Comparison of ENCODE assay signal across 19 cellular contexts in the genomic region with DNA sequence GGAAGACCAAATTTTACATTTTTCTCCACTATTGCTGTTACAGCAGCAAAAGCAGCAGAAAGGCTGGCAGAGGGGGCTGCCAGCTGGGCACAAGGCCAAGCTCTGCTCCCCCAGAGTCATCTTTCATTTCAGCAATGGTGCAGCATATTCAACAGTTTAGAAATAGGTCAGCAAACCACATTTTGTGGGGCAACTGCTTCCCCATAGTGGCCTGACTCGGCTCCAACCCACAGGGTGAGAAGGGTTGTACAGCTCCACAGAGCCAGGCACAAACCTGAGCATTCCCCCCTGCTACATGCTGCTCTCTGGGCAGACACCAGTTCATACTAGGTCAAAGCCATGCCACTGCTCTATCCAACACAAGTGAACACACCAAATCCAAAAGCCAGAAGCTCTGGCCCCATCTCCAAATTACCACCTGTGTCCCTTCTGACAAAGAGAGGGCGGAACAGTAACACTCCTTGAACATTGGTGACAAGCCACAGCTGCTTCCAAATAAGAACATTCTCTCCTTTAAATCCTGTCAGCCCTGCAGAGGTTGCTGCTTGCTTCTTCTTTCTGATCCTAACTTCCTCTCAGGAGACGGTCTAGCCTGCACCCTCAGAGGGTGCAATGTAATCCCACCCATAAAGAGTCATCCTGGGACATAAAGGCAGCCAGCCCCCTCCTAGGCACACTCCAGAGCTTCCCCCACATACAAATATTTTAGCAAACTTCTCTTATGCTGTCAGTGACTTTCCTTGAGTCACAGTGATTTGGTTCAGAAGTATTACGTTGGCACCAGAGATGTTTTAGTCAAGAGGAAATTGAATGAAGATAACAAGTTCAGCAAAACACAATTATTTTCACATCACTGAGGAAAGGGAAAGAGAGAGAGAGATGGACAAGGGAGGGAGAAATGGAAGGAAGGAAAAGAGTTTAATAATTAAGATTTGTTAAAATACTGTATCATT. TPM values are rescaled to one million over a fixed set of nuclear protein-coding genes. Genes with fewer than 3 reads are reported as not detected.
DNase-seq lines count a peak whose midpoint lies in the region; ATAC-seq, FAIRE-seq and TF ChIP-seq lines count a peak whose summit lies in the region.
"Had no signal": no experiment of that assay in that cellular context is flagged by ENCODE, and none has a peak within 500 bp of the region (broad histone marks: within the 10 kb centered on the region; RNA-seq: fewer than 3 reads in every experiment).

No MANE protein-coding gene starts in this region.

- H3K27ac ChIP-seq in GM12878 (ENCODE audit: control insufficient read depth, insufficient read depth) = no peak overlapping the region
- H3K27ac ChIP-seq: left ventricle myocardium inferior, sigmoid colon had no signal

- intact Hi-C loops in activated naive CD4-positive, alpha-beta T cell treated with anti-CD3 and anti-CD28 coated beads for 36 hours (cut with micrococcal nuclease) = no loop called here
- intact Hi-C loops in GM12878 (cut with micrococcal nuclease; ENCODE audit: unreplicated experiment) = no loop called here

- peak overlapping the region; percentile 42 for H3K27ac Mint-ChIP-seq in activated naive CD4-positive, alpha-beta T cell treated with anti-CD3 and anti-CD28 coated beads for 36 hours
- H3K27ac Mint-ChIP-seq: activated B cell treated with CpG ODN at 0.5 μM for 24 hours; activated naive CD4-positive, alpha-beta T cell treated with anti-CD3 and anti-CD28 coated beads, Interleukin-2, amount 50 U/mL, for 24 hours; T-cell had no signal

- ATAC-seq in GM12878 (peak; percentile 19; the same call in 1 of the 3 replicates), HG03565 (IDR thresholded peaks at IDR 0.05; ENCODE audit: unreplicated experiment) (no peak), HG02840 (IDR thresholded peaks at IDR 0.05; ENCODE audit: low FRiP score, unreplicated experiment) (no peak)
- ATAC-seq: mucosa of descending colon, T-cell had no signal

- no peak overlapping the region for H3K9ac ChIP-seq in GM12878 (ENCODE audit: control insufficient read depth, insufficient read depth, low read length)

- no peaks in the 10 kb centered on the region for H3K27me3 ChIP-seq in GM12878 (replicated peaks in 1 of 2; ENCODE audit: control insufficient read depth in 2 of 2, insufficient read depth in 2 of 2, low read length in 1 of 2)
- H3K27me3 ChIP-seq: sigmoid colon had no signal

- CTCF ChIA-PET in activated naive CD4-positive, alpha-beta T cell treated with anti-CD3 and anti-CD28 coated beads for 36 hours (lab: Charles Lee) = interaction anchor here (0.6 to 2.8 kb wide), 5 partner anchors 14 to 187 kb away, joined by 3 to 15 read pairs (median 5); no protein-coding TSS in a partner anchor
- CTCF ChIA-PET in GM12878 (lab: Yijun Ruan, JAX) = interaction anchor here (0.6 to 7.0 kb wide), 11 partner anchors 9 to 188 kb away, joined by 3 to 49 read pairs (median 5); no protein-coding TSS in a partner anchor

- H3K4me1 Mint-ChIP-seq in activated naive CD4-positive, alpha-beta T cell treated with anti-CD3 and anti-CD28 coated beads for 36 hours (ENCODE audit: low read depth) = peaks cover 16% of the 10 kb centered on the region
- H3K4me1 Mint-ChIP-seq: activated B cell treated with CpG ODN at 0.5 μM for 24 hours, T-cell had no signal

- H3K36me3 ChIP-seq in GM12878 (ENCODE audit: control insufficient read depth in 2 of 2, insufficient read depth in 2 of 2, low read length in 1 of 2) = peaks cover 3 to 9% of the 10 kb centered on the region in 2 experiments; a peak in 3 of 4 replicates

- no peaks in the 10 kb centered on the region for H3K9me3 Mint-ChIP-seq in activated naive CD4-positive, alpha-beta T cell treated with anti-CD3 and anti-CD28 coated beads for 36 hours
- H3K9me3 Mint-ChIP-seq: activated B cell treated with CpG ODN at 0.5 μM for 24 hours; activated naive CD4-positive, alpha-beta T cell treated with anti-CD3 and anti-CD28 coated beads, Interleukin-2, amount 50 U/mL, for 24 hours; T-cell had no signal

- H3K27me3 Mint-ChIP-seq in activated naive CD4-positive, alpha-beta T cell treated with anti-CD3 and anti-CD28 coated beads for 36 hours (ENCODE audit: low read depth) = no peaks in the 10 kb centered on the region
- H3K27me3 Mint-ChIP-seq: activated B cell treated with CpG ODN at 0.5 μM for 24 hours; activated naive CD4-positive, alpha-beta T cell treated with anti-CD3 and anti-CD28 coated beads, Interleukin-2, amount 50 U/mL, for 24 hours; T-cell had no signal

- no peaks in the 10 kb centered on the region for H3K9me3 ChIP-seq in GM12878 (replicated peaks; ENCODE audit: control insufficient read depth, insufficient read depth, low read length)
- H3K9me3 ChIP-seq: Caco-2, left ventricle myocardium inferior, mucosa of descending colon, sigmoid colon had no signal

- POLR2A ChIA-PET in GM12878 (lab: Charles Lee) = no interaction called here

- H3K4me3 ChIP-seq in GM12878 = no peak overlapping the region
- H3K4me3 ChIP-seq: left ventricle myocardium inferior, mucosa of descending colon, sigmoid colon had no signal

- TF ChIP-seq EP300 in GM12878 (IDR thresholded peaks at IDR 0.05; ENCODE audit: borderline replicate concordance in 1 of 2, control insufficient read depth in 1 of 2, low read depth in 2 of 2, low read length in 2 of 2) = no peak

- no peak overlapping the region for H3K4me2 ChIP-seq in GM12878 (ENCODE audit: control insufficient read depth, insufficient read depth)

- no peak for TF ChIP-seq CTCF in GM12878 (IDR thresholded peaks at IDR 0.05 in 2 of 3, conservative IDR thresholded peaks at IDR 0.05 in 1 of 3; ENCODE audit: control insufficient read depth in 2 of 3, extremely low read depth in 1 of 3, insufficient read depth in 1 of 3, low read depth in 3 of 3, low read length in 3 of 3)

- SMC1A ChIA-PET in GM12878 (lab: Charles Lee; ENCODE audit: uncharacterized antibody, unreplicated experiment) = interaction anchor here (1.2 to 1.3 kb wide), 2 partner anchors 11 to 14 kb away, joined by 3 to 4 read pairs; no protein-coding TSS in a partner anchor

- in situ Hi-C loops in GM12878 (cut with MboI) = no loop called here

- BruUV-seq in GM12878 (replicated peaks; lab: Mats Ljungman, UMichigan) = TSS peak; percentile 33

- no peak for DNase-seq in activated naive CD4-positive, alpha-beta T cell treated with anti-CD3 and anti-CD28 coated beads for 36 hours
- no peak for DNase-seq in activated naive CD4-positive, alpha-beta T cell treated with anti-CD3 and anti-CD28 coated beads, Interleukin-2, amount 50 U/mL, for 16 hours
- DNase-seq in MV-4-11 (lab: John Stamatoyannopoulos, UW) (peak; percentile 75), GM12878 (ENCODE audit: low read depth, low spot score) (no peak), stromal cell of bone marrow (ENCODE audit: low read depth) (peak; percentile 14), AG08396 (ENCODE audit: low spot score) (no peak)
- DNase-seq: activated B cell treated with CpG ODN at 0.5 μM for 24 hours; Caco-2; erythroblast; left ventricle myocardium inferior; mucosa of descending colon; sigmoid colon; stimulated activated CD4-positive, alpha-beta T cell treated with anti-CD3 and anti-CD28 coated beads, Interleukin-2, amount 100 ng/mL, for 24 hours; substantia nigra; T-cell had no signal

- FAIRE-seq in GM12878 (lab: Jason Lieb, UNC) = no peak

- no peaks in the 10 kb centered on the region for H3K4me1 ChIP-seq in GM12878 (ENCODE audit: control insufficient read depth, insufficient read depth, low read length)
- H3K4me1 ChIP-seq: Caco-2, left ventricle myocardium inferior, sigmoid colon had no signal

- RAD21 ChIA-PET in GM12878 (lab: Charles Lee; ENCODE audit: unreplicated experiment) = interaction anchor here (0.7 to 0.9 kb wide), 2 partner anchors 15 kb away, joined by 3 read pairs; no protein-coding TSS in a partner anchor

- 71% methylated on average over 4 of the region's 4 CpGs for WGBS in GM12878 (ENCODE audit: insufficient coverage, insufficient replicate concordance, low lambda C conversion rate, missing lambda C conversion rate)

- no peak for TF ChIP-seq POLR2A in GM12878 (IDR thresholded peaks at IDR 0.05; ENCODE audit: low read depth, low read length)

- no peaks in the 10 kb centered on the region for H4K20me1 ChIP-seq in GM12878 (ENCODE audit: control insufficient read depth, insufficient read depth)

- TF ChIP-seq RAD21 in GM12878 (IDR thresholded peaks at IDR 0.05; ENCODE audit: insufficient read depth, low read depth, low read length) = no peak

- no peaks in the 10 kb centered on the region for H3K79me2 ChIP-seq in GM12878 (ENCODE audit: control insufficient read depth, insufficient read depth, low read length)

- peaks cover 34% of the 10 kb centered on the region for H3K36me3 Mint-ChIP-seq in activated naive CD4-positive, alpha-beta T cell treated with anti-CD3 and anti-CD28 coated beads for 36 hours (ENCODE audit: low read depth)

- H3K4me3 Mint-ChIP-seq in activated naive CD4-positive, alpha-beta T cell treated with anti-CD3 and anti-CD28 coated beads for 36 hours = no peak overlapping the region
- H3K4me3 Mint-ChIP-seq: activated B cell treated with CpG ODN at 0.5 μM for 24 hours; activated naive CD4-positive, alpha-beta T cell treated with anti-CD3 and anti-CD28 coated beads, Interleukin-2, amount 50 U/mL, for 24 hours; T-cell had no signal

- no peak overlapping the region for H2AFZ ChIP-seq in GM12878 (ENCODE audit: control insufficient read depth, low read depth, low read length)

TF ChIP-seq in GM12878, 131 proteins besides CTCF, POLR2A, EP300 and RAD21 (continues in another document):
- TF ChIP-seq POLR2AphosphoS5 (IDR thresholded peaks at IDR 0.05; ENCODE audit: low read length) (no peak), RUNX3 (IDR thresholded peaks at IDR 0.05; ENCODE audit: low read length) (peak; percentile 25; the same call in 1 of the 2 replicates), ZNF274 (IDR thresholded peaks at IDR 0.05; ENCODE audit: insufficient read depth, insufficient read length) (no peak)

RNA-seq across cellular contexts. Expression of a gene that starts 39.0 kb away (rescaled TPM):
- total RNA-seq in activated naive CD4-positive, alpha-beta T cell treated with anti-CD3 and anti-CD28 coated beads for 36 hours = under 1 TPM; 0.44 to 0.60 TPM
- total RNA-seq in GM12878 (2013; cell fraction: nucleolus; rRNA removed) = 1.3 and 1.6 TPM in 2 replicates
- total RNA-seq in GM12878 (2014; rRNA removed) (0.06 and 0.11 TPM in 2 replicates), GM12878 (2014; rRNA removed; fragmentation: Illumina TruSeq; extraction: Trizol) (0.04 TPM in 1 of 2 replicates, not detected in the other), GM12878 (2021) (0.05 and 0.15 TPM in 2 replicates)
- 0.04 TPM for polyA plus RNA-seq in GM12878 (2011; ENCODE audit: low read depth)
- polyA plus RNA-seq in GM12878 (2011; rRNA removed) (0.09 and 0.19 TPM in 2 replicates), GM12878 (2014; fragmentation: Illumina TruSeq; extraction: Trizol) (0.04 TPM in 1 of 2 replicates, not detected in the other), GM12878 (2014; fragmentation: Nextera tagmentation; extraction: Ambion mirVana) (not detected), GM12878 (2014; rRNA removed) (0.06 TPM in 2 replicates), GM12878 (2016; fragmentation: Nextera tagmentation; extraction: Ambion mirVana) (not detected)
- 0.10 and 0.17 TPM in 2 replicates for polyA plus RNA-seq in GM12878 (2011; cell fraction: cytosol; rRNA removed)
- 0.76 and 1.1 TPM in 2 replicates for polyA plus RNA-seq in GM12878 (2011; cell fraction: nucleus; rRNA removed)
- polyA plus RNA-seq in GM12878 (2012) = 0.14 and 0.19 TPM in 2 replicates
- 0.31 and 0.37 TPM in 2 replicates for polyA minus RNA-seq in GM12878 (2011; rRNA and poly(A)+ RNA removed)
- polyA minus RNA-seq in GM12878 (2011; cell fraction: cytosol; rRNA and poly(A)+ RNA removed) = not detected in 2 replicates
- polyA minus RNA-seq in GM12878 (2011; cell fraction: nucleus; rRNA and poly(A)+ RNA removed) = 0.60 and 0.77 TPM in 2 replicates
- total RNA-seq: dermis microvascular lymphatic vessel endothelial cell had no signal

Comparison
In these comparisons a context has a peak if more than half of its experiments do, and no peak if none do; other contexts are left out.
1. DNase-seq: peak in MV-4-11 (single experiment) and stromal cell of bone marrow (single experiment); none in activated naive CD4-positive, alpha-beta T cell treated with anti-CD3 and anti-CD28 coated beads for 36 hours (single experiment), activated naive CD4-positive, alpha-beta T cell treated with anti-CD3 and anti-CD28 coated beads, Interleukin-2, amount 50 U/mL, for 16 hours (single experiment), GM12878 (single experiment) and AG08396 (single experiment).